In the genomic region with DNA sequence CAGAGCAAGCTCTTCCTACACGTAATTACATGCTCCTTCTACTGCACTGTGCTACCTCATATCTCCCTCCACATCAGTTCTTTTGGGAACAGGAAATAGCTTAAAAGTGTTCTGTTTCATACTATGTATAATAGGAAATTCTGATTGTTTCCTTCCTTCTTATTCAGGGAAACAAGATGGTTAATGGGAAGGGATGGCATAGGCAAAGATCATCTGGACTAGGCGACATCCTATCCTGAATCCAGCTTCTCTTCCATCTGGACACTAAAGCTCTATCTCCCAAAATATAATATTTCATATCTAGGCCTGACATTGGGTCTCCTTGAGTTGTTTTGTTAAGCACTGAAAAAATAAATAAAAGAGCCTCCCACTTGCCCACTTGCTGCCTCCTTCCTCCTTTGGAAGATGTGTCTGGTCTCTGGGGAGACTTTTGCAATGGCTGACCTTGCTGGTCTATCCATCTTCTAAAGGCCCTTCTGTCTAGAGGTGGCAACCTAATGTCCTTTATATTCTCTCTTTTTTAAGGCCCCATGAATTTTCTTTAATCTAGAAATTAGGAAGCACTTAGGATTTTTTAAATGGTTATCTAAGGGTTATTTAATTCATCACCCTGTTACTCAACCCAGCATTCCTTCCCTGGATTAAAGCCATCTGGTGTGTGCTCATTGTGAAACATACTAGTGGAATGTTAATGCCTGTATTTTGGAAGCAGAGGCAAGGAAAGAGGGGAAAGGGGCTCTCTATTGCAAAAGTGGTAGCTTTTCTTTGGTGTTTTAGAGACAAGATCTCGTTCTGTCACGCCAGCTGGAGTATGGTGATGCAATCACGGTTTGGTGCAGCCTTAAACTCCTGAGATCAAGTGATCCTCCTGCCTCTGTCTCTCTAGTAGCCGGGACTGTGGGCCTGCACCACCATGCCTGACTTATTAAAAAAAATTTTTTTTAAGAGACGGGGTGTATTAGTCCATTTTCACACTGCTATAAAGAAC, we compare ENCODE assay signal across 10 cellular contexts.
DNase-seq lines count a peak whose midpoint lies in the region; TF ChIP-seq lines count a peak whose summit lies in the region.
"Had no signal": no experiment of that assay in that cellular context is flagged by ENCODE, and none has a peak within 500 bp of the region (broad histone marks: within the 10 kb centered on the region; RNA-seq: fewer than 3 reads in every experiment).

No MANE protein-coding gene starts in this region.

- H3K4me1 ChIP-seq in ACC112 (ENCODE audit: control insufficient read depth, insufficient read depth, low read length, unreplicated experiment) (peaks cover 50% of the 10 kb centered on the region), mucosa of rectum (ENCODE audit: control insufficient read depth in 2 of 2, insufficient read depth in 2 of 2, low read length in 2 of 2) (no peaks in the 10 kb centered on the region)
- H3K4me1 ChIP-seq: BLaER1 had no signal

- H3K36me3 ChIP-seq in ACC112 (ENCODE audit: insufficient read depth, low read length), result peaks cover 12% of the 10 kb centered on the region; the same call in 1 of the 2 replicates
- H3K36me3 ChIP-seq in mucosa of rectum (ENCODE audit: control insufficient read depth in 2 of 2, insufficient read depth in 2 of 2, low read length in 2 of 2), result no peaks in the 10 kb centered on the region
- H3K36me3 ChIP-seq: BLaER1 had no signal

- no peak overlapping the region for H2AFZ ChIP-seq in ACC112 (ENCODE audit: low read length, unreplicated experiment)

- H3K4me3 ChIP-seq in ACC112 (ENCODE audit: low read depth, low read length) (peak overlapping the region; percentile 1; the same call in 1 of the 2 replicates), epithelial cell of esophagus (ENCODE audit: low read length) (no peak overlapping the region), mucosa of rectum (ENCODE audit: low read length in 2 of 2) (no peak overlapping the region)
- H3K4me3 ChIP-seq: BLaER1 had no signal

- TF ChIP-seq CTCF in epithelial cell of esophagus (IDR thresholded peaks at IDR 0.05; ENCODE audit: insufficient read depth, low read depth, low read length, missing control alignments), result no peak

- DNase-seq in NCI-H82 (lab: John Stamatoyannopoulos, UW) (peak; percentile 49), epithelial cell of esophagus (ENCODE audit: low read depth) (peak; percentile 92), GM19238 (ENCODE audit: insufficient read length, low spot score) (no peak), DMS79 treated with DMSO at 0.1 percent for 48 hours (lab: John Stamatoyannopoulos, UW) (no peak), SW 1271 (lab: John Stamatoyannopoulos, UW) (no peak), NCI-H1048 (lab: John Stamatoyannopoulos, UW) (no peak)
- DNase-seq: NCI-H146 had no signal

- peak overlapping the region; percentile 89 for H3K27ac ChIP-seq in ACC112 (ENCODE audit: low read depth, low read length)
- peak overlapping the region; percentile 13 to 48 for H3K27ac ChIP-seq in mucosa of rectum (ENCODE audit: low read depth in 2 of 2, low read length in 2 of 2)
- H3K27ac ChIP-seq: BLaER1 had no signal

- no peak overlapping the region for H3K9ac ChIP-seq in mucosa of rectum (ENCODE audit: low read depth in 1 of 2, low read length in 2 of 2)
- H3K9ac ChIP-seq: BLaER1 had no signal

- H3K27me3 ChIP-seq in ACC112 (ENCODE audit: insufficient read depth, low read length), result no peaks in the 10 kb centered on the region
- no peaks in the 10 kb centered on the region for H3K27me3 ChIP-seq in mucosa of rectum (ENCODE audit: control insufficient read depth in 2 of 2, insufficient read depth in 2 of 2, low read length in 2 of 2)
- H3K27me3 ChIP-seq: BLaER1 had no signal

- H3K9me3 ChIP-seq in mucosa of rectum (ENCODE audit: control insufficient read depth in 2 of 2, low read length in 2 of 2), result no peaks in the 10 kb centered on the region
- H3K9me3 ChIP-seq: BLaER1 had no signal

- H3K79me2 ChIP-seq in ACC112 (ENCODE audit: control insufficient read depth, insufficient read depth, low read length, unreplicated experiment), result peaks cover 54% of the 10 kb centered on the region

Comparison
In these comparisons a context has a peak if more than half of its experiments do, and no peak if none do; other contexts are left out.
1. DNase-seq: peak in NCI-H82 (single experiment) and epithelial cell of esophagus (single experiment); none in GM19238 (single experiment), DMS79 treated with DMSO at 0.1 percent for 48 hours (single experiment), SW 1271 (0 of 2) and NCI-H1048 (single experiment).